Comparison of ENCODE assay signal across 1 cellular context in the genomic region with DNA sequence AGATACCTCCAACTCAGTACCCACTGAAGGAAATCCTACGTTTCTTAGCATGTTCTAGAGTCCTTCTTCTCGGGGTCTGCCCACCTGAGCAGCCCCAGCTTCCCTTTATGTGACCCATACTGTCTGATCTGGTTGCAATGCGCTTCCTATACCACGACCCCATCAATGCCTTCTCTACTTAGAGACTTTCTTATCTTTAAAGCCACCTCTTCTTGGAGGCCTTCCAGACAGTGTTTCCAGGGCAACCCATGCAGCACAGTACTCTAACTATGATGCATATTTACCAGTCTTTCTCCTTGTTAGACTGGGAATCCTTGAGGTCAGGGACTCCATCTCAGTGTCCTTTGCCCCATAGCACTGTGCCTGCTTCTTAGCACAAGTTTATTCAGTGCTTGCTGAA.
TF ChIP-seq lines count a peak whose summit lies in the region.

No MANE protein-coding gene starts in this region.

TF ChIP-seq in H1, 55 proteins besides CTCF, POLR2A, EP300 and RAD21 (continued from another document):
- TF ChIP-seq KDM5A (IDR thresholded peaks at IDR 0.05; ENCODE audit: low read length) (no peak), RFX5 (IDR thresholded peaks at IDR 0.05; ENCODE audit: borderline replicate concordance, low read depth, low read length) (no peak), PHF8 (conservative IDR thresholded peaks at IDR 0.05; ENCODE audit: low read depth, low read length) (no peak)
